In the genomic region with DNA sequence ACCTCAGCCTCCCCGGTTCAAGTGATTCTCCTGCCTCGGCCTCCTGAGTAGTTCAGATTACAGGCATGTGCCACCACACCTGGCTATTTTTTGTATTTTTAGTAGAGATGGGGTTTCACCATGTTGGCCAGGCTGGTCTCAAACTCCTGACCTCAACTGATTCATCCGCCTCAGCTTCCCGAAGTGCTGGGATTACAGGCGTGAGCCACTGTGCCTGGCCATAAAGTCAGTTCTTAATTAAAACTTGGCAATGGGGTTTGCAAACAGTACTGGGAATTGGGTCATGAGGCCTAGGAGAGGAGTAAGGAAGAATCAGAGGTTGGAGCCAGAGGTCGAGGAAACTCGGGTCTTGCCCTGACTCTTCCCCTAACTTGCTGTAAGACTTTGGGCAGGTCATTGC, we compare ENCODE assay signal across 15 cellular contexts. TPM values are rescaled to one million over a fixed set of nuclear protein-coding genes. Genes with fewer than 3 reads are reported as not detected.
"Had no signal": no experiment of that assay in that cellular context is flagged by ENCODE, and none has a peak within 500 bp of the region (broad histone marks: within the 10 kb centered on the region; RNA-seq: fewer than 3 reads in every experiment).

No MANE protein-coding gene starts in this region.

RNA-seq across cellular contexts. Expression of a gene that starts 8.3 kb away (rescaled TPM):
- total RNA-seq: activated CD4-positive, alpha-beta memory T cell treated with anti-CD3 and anti-CD28 coated beads, Interleukin-2, amount 10 ng/mL, durations not matched to agents 7 days and 5 days; activated CD4-positive, alpha-beta T cell treated with anti-CD3 and anti-CD28 coated beads, Interleukin-2, amount 10 ng/mL, durations not matched to agents 7 days and 5 days; activated CD8-positive, alpha-beta memory T cell treated with anti-CD3 and anti-CD28 coated beads for 36 hours; activated CD8-positive, alpha-beta T cell treated with anti-CD3 and anti-CD28 coated beads, Interleukin-2, amount 10 ng/mL, durations not matched to agents 7 days and 5 days; activated T-helper 1 cell treated with anti-CD3 and anti-CD28 coated beads, Interleukin-12 subunit alpha, Interleukin-12 subunit beta, Interleukin-2, Interleukin-4 antibody, amounts not matched to agents 30 ng/mL and 10 ng/mL and 1 ng/mL, durations not matched to agents 14 hours and 24 hours and 36 hours; activated T-helper 17 cell treated with anti-CD3 and anti-CD28 coated beads, Interleukin-2, amount 50 U/mL, for 72 hours; aorta; astrocyte; body of pancreas; cardiac septum; T-cell; T-helper 1 cell treated with Interleukin-12 subunit alpha and Interleukin-12 subunit beta and Interleukin-4 antibody, amounts not matched to agents 30 ng/mL and 1 ng/mL, for 36 hours; T-helper 17 cell; T-helper 2 cell treated with Interferon-gamma antibody and Interleukin-4, amounts not matched to agents 100 ng/mL and 5 ng/mL, for 36 hours; WTC11 had no signal
- polyA plus RNA-seq: aorta had no signal
